2 cellular contexts compared by ENCODE assay signal in genomic region chr11:69156673-69157155, GRCh38.
TF ChIP-seq lines count a peak whose summit lies in the region.

No MANE protein-coding gene starts in this region.

TF ChIP-seq in A549, 52 proteins besides CTCF, POLR2A, EP300 and RAD21:
- TF ChIP-seq MAZ (IDR thresholded peaks at IDR 0.05; ENCODE audit: borderline replicate concordance, low read depth, low read length) (no peak), CEBPB (IDR thresholded peaks at IDR 0.05) (peak in 1 of 2 experiments; percentile 28; a peak in 1 of 4 replicates), ZFP36 (IDR thresholded peaks at IDR 0.05; ENCODE audit: borderline replicate concordance, partially characterized antibody) (no peak), JUNB (IDR thresholded peaks at IDR 0.05) (no peak), NR3C1 (IDR thresholded peaks at IDR 0.05) (no peak)
TF ChIP-seq in A549: peak in this region for 1.

TF ChIP-seq in IMR-90, 13 proteins besides CTCF, POLR2A, EP300 and RAD21:
- TF ChIP-seq CEBPB (IDR thresholded peaks at IDR 0.05; ENCODE audit: low read depth, low read length) (peak; percentile 87), CHD1 (IDR thresholded peaks at IDR 0.05; ENCODE audit: low read depth, low read length) (no peak), SMC3 (IDR thresholded peaks at IDR 0.05; ENCODE audit: low read depth, low read length) (no peak), FOS (IDR thresholded peaks at IDR 0.05; ENCODE audit: low read depth, low read length) (no peak)
